ENCODE assay signal across 11 cellular contexts in genomic region chr15:40878785-40879184, GRCh38. TPM values are rescaled to one million over a fixed set of nuclear protein-coding genes. Genes with fewer than 3 reads are reported as not detected.
A peak's percentile ranks its signal among the peaks of the same experiment; 100 is the strongest.
DNase-seq lines count a peak whose midpoint lies in the region; ATAC-seq and TF ChIP-seq lines count a peak whose summit lies in the region.
"Had no signal": no experiment of that assay in that cellular context is flagged by ENCODE, and none has a peak within 500 bp of the region (broad histone marks: within the 10 kb centered on the region; RNA-seq: fewer than 3 reads in every experiment).

No MANE protein-coding gene starts in this region.

- H3K36me3 Mint-ChIP-seq in stimulated activated effector memory CD8-positive, alpha-beta T cell treated with anti-CD3 and anti-CD28 coated beads, Interleukin-12 subunit alpha, Interleukin-12 subunit beta, amount 100 ng/mL, for 72 hours = no peaks in the 10 kb centered on the region

- no peaks in the 10 kb centered on the region for H3K9me3 Mint-ChIP-seq in stimulated activated effector memory CD8-positive, alpha-beta T cell treated with anti-CD3 and anti-CD28 coated beads, Interleukin-12 subunit alpha, Interleukin-12 subunit beta, amount 100 ng/mL, for 72 hours

- peak; percentile 89 for ATAC-seq in stimulated activated effector memory CD8-positive, alpha-beta T cell treated with anti-CD3 and anti-CD28 coated beads, Interleukin-12 subunit alpha, Interleukin-12 subunit beta, amount 100 ng/mL, for 72 hours
- ATAC-seq in Right ventricle myocardium inferior = no peak
- no peak for ATAC-seq in gastroesophageal sphincter

- H3K4me3 Mint-ChIP-seq in stimulated activated effector memory CD8-positive, alpha-beta T cell treated with anti-CD3 and anti-CD28 coated beads, Interleukin-12 subunit alpha, Interleukin-12 subunit beta, amount 100 ng/mL, for 72 hours = no peak overlapping the region

- H3K36me3 ChIP-seq in mammary epithelial cell (ENCODE audit: insufficient read depth, low read length) = no peaks in the 10 kb centered on the region
- H3K36me3 ChIP-seq in gastroesophageal sphincter = no peaks in the 10 kb centered on the region
- H3K36me3 ChIP-seq: thoracic aorta had no signal

- no peaks in the 10 kb centered on the region for H4K20me1 ChIP-seq in mammary epithelial cell (ENCODE audit: insufficient read depth, low read length)

- CTCF ChIA-PET in mammary epithelial cell (lab: Charles Lee; ENCODE audit: low non-redundant PET) = interaction anchor here (0.6 kb wide), 1 partner anchor 16 kb away, joined by 4 read pairs; the partner anchor contains the start of gene VPS18

- no peak overlapping the region for H2AFZ ChIP-seq in mammary epithelial cell (ENCODE audit: low read depth, low read length)

- H3K4me3 ChIP-seq in mammary epithelial cell (replicated peaks in 1 of 3; ENCODE audit: insufficient read depth in 1 of 3, low read depth in 2 of 3, low read length in 3 of 3) (no peak overlapping the region), gastroesophageal sphincter (no peak overlapping the region)
- H3K4me3 ChIP-seq: thoracic aorta had no signal

- H3K27ac ChIP-seq in mammary epithelial cell (ENCODE audit: insufficient read depth, low read depth, low read length) (no peak overlapping the region), gastroesophageal sphincter (no peak overlapping the region)
- H3K27ac ChIP-seq: thoracic aorta had no signal

- WGBS in mammary epithelial cell (ENCODE audit: low coverage, missing lambda C conversion rate) = 18% methylated on average over 1 of the region's 1 CpG
- no CpG with 5 or more reads among the region's 1 CpG for WGBS in gastroesophageal sphincter (ENCODE audit: low coverage in 1 of 2), 2 donors

- no peak for TF ChIP-seq EP300 in gastroesophageal sphincter (IDR thresholded peaks at IDR 0.05)

- no peak overlapping the region for H3K4me2 ChIP-seq in mammary epithelial cell (ENCODE audit: insufficient read depth, low read depth, low read length)

- H3K9me3 ChIP-seq in mammary epithelial cell (replicated peaks; ENCODE audit: insufficient read depth, low read length) = no peaks in the 10 kb centered on the region
- no peaks in the 10 kb centered on the region for H3K9me3 ChIP-seq in gastroesophageal sphincter
- H3K9me3 ChIP-seq: thoracic aorta had no signal

- H3K4me1 ChIP-seq in mammary epithelial cell (ENCODE audit: insufficient read depth, low read length) = peaks cover 18% of the 10 kb centered on the region
- peaks cover 0 to 6% (median 5%) of the 10 kb centered on the region in 3 donors for H3K4me1 ChIP-seq in gastroesophageal sphincter

- in situ Hi-C loops in mammary epithelial cell (cut with MboI; ENCODE audit: low sequenced_read_pairs in 2 of 2) = no loop called here

- H3K27me3 ChIP-seq in mammary epithelial cell (ENCODE audit: insufficient read depth, low read length) = no peaks in the 10 kb centered on the region
- H3K27me3 ChIP-seq in gastroesophageal sphincter = peaks cover 3% of the 10 kb centered on the region

- no peak overlapping the region for H3K9ac ChIP-seq in mammary epithelial cell (ENCODE audit: insufficient read depth, low read length)

- TF ChIP-seq POLR2A in gastroesophageal sphincter (IDR thresholded peaks at IDR 0.05) = no peak

- BruUV-seq in mammary epithelial cell (replicated peaks; lab: Mats Ljungman, UMichigan) = no TSS peak

- no peaks in the 10 kb centered on the region for H3K79me2 ChIP-seq in mammary epithelial cell (ENCODE audit: insufficient read depth, low read length)

- peak; percentile 60 for DNase-seq in activated CD8-positive, alpha-beta memory T cell treated with anti-CD3 and anti-CD28 coated beads for 24 hours
- DNase-seq in activated CD8-positive, alpha-beta memory T cell treated with anti-CD3 and anti-CD28 coated beads, Interleukin-2, amount 50 U/mL, for 4 hours = no peak
- DNase-seq in HPDE6-E6E7 (ENCODE audit: extremely low spot score) (peak; percentile 93), mammary epithelial cell (peak; percentile 90), Right ventricle myocardium inferior (ENCODE audit: missing footprints) (no peak), D341Med (ENCODE audit: low spot score) (no peak)
- no peak for DNase-seq in stimulated activated effector memory CD8-positive, alpha-beta T cell treated with anti-CD3 and anti-CD28 coated beads, Interleukin-12 subunit alpha, Interleukin-12 subunit beta, amount 100 ng/mL, for 72 hours (ENCODE audit: low spot score in 2 of 2)

- TF ChIP-seq CTCF in mammary epithelial cell (conservative IDR thresholded peaks at IDR 0.05 in 1 of 2, IDR thresholded peaks at IDR 0.05 in 1 of 2; ENCODE audit: extremely low read depth in 1 of 2, insufficient read depth in 1 of 2, low read depth in 1 of 2, low read length in 2 of 2) (no peak), gastroesophageal sphincter (IDR thresholded peaks at IDR 0.05) (no peak)

- intact Hi-C loops in mammary epithelial cell (cut with micrococcal nuclease) = no loop called here
- intact Hi-C loops in Right ventricle myocardium inferior (cut with DNase I) = no loop called here

- dilution Hi-C loops in mammary epithelial cell (cut with HindIII; ENCODE audit: low sequenced_read_pairs) = no loop called here

- peak overlapping the region; percentile 52 for H3K27ac Mint-ChIP-seq in stimulated activated effector memory CD8-positive, alpha-beta T cell treated with anti-CD3 and anti-CD28 coated beads, Interleukin-12 subunit alpha, Interleukin-12 subunit beta, amount 100 ng/mL, for 72 hours

- H3K4me1 Mint-ChIP-seq in stimulated activated effector memory CD8-positive, alpha-beta T cell treated with anti-CD3 and anti-CD28 coated beads, Interleukin-12 subunit alpha, Interleukin-12 subunit beta, amount 100 ng/mL, for 72 hours = peaks cover 18% of the 10 kb centered on the region

RNA-seq across cellular contexts. Expression of gene RHOV, which starts 4.8 kb away (rescaled TPM):
- total RNA-seq in mammary epithelial cell = under 1 TPM; 0.83 to 0.87 TPM
- 0.90 TPM for polyA plus RNA-seq in mammary epithelial cell
- polyA minus RNA-seq in mammary epithelial cell = not detected
- not detected for total RNA-seq in Right ventricle myocardium inferior
- total RNA-seq in gastroesophageal sphincter = 1 to 10 TPM in 1 of 4 donors, not detected in 3; 7.0 TPM
- total RNA-seq: thoracic aorta had no signal

RNA-seq across cellular contexts. Expression of gene VPS18, which starts 15.5 kb away (rescaled TPM):
- total RNA-seq in mammary epithelial cell (10 to 100 TPM; 21.5 to 56.0 TPM), Right ventricle myocardium inferior (20.6 TPM), gastroesophageal sphincter (10 to 100 TPM; 24.6 to 36.3 (median 29.9) TPM)
- polyA plus RNA-seq in mammary epithelial cell = 18.4 TPM
- polyA minus RNA-seq in mammary epithelial cell = 43.4 TPM

RNA-seq across cellular contexts. Expression of gene SPINT1, which starts 34.9 kb away (rescaled TPM):
- 100 to 1,000 TPM; 154 to 226 TPM for total RNA-seq in mammary epithelial cell
- polyA plus RNA-seq in mammary epithelial cell = 204 TPM
- polyA minus RNA-seq in mammary epithelial cell = 283 TPM
- total RNA-seq in Right ventricle myocardium inferior = 2.0 TPM
- 10 to 100 TPM in 1 of 4 donors, 1 to 10 TPM in 3; 2.0 to 29.8 (median 2.8) TPM for total RNA-seq in gastroesophageal sphincter

RNA-seq across cellular contexts. Expression of gene PPP1R14D, which starts 50.3 kb away (rescaled TPM):
- total RNA-seq in mammary epithelial cell (not detected), Right ventricle myocardium inferior (not detected), gastroesophageal sphincter (not detected)
- polyA plus RNA-seq in mammary epithelial cell = not detected
- polyA minus RNA-seq in mammary epithelial cell = not detected
- total RNA-seq: T-helper 1 cell treated with Interleukin-12 subunit alpha and Interleukin-12 subunit beta and Interleukin-4 antibody, amounts not matched to agents 30 ng/mL and 1 ng/mL, for 36 hours; thoracic aorta had no signal
- polyA plus RNA-seq: BJ had no signal

RNA-seq across cellular contexts. Expression of gene DLL4, which starts 50.4 kb away (rescaled TPM):
- total RNA-seq in mammary epithelial cell (under 1 TPM in 1 of 2 donors, not detected in 1; under 0.01 TPM), Right ventricle myocardium inferior (11.1 TPM), gastroesophageal sphincter (1 to 10 TPM; 1.9 to 9.7 (median 6.4) TPM)
- not detected for polyA plus RNA-seq in mammary epithelial cell
- not detected for polyA minus RNA-seq in mammary epithelial cell
- total RNA-seq: T-helper 1 cell treated with Interleukin-12 subunit alpha and Interleukin-12 subunit beta and Interleukin-4 antibody, amounts not matched to agents 30 ng/mL and 1 ng/mL, for 36 hours had no signal

Comparison
In these comparisons a context has a peak if more than half of its experiments do, and no peak if none do; other contexts are left out.
1. DNase-seq: peak in activated CD8-positive, alpha-beta memory T cell treated with anti-CD3 and anti-CD28 coated beads for 24 hours (single experiment), HPDE6-E6E7 (single experiment) and mammary epithelial cell (single experiment); none in activated CD8-positive, alpha-beta memory T cell treated with anti-CD3 and anti-CD28 coated beads, Interleukin-2, amount 50 U/mL, for 4 hours (single experiment), stimulated activated effector memory CD8-positive, alpha-beta T cell treated with anti-CD3 and anti-CD28 coated beads, Interleukin-12 subunit alpha, Interleukin-12 subunit beta, amount 100 ng/mL, for 72 hours (0 of 2), Right ventricle myocardium inferior (single experiment) and D341Med (single experiment).
2. RNA of gene SPINT1, which starts 34.9 kb away (total RNA-seq): 154 to 226 TPM in mammary epithelial cell; 2.0 to 29.8 TPM in gastroesophageal sphincter and 2.0 TPM in Right ventricle myocardium inferior (single experiment); every median in the first group is over 4 times any median in the second.